Comparison of ENCODE assay signal across 20 cellular contexts in genomic region chr1:245987577-245987976, GRCh38.
"Had no signal": no experiment of that assay in that cellular context is flagged by ENCODE, and none has a peak within 500 bp of the region (broad histone marks: within the 10 kb centered on the region; RNA-seq: fewer than 3 reads in every experiment).

No MANE protein-coding gene starts in this region.

- DNase-seq: activated CD4-positive, alpha-beta T cell treated with anti-CD3 and anti-CD28 coated beads for 1 hour; activated CD4-positive, alpha-beta T cell treated with anti-CD3 and anti-CD28 coated beads, Interleukin-2, amount 50 U/mL, for 1 hour; activated CD8-positive, alpha-beta T cell treated with anti-CD3 and anti-CD28 coated beads for 36 hours; activated naive CD8-positive, alpha-beta T cell treated with anti-CD3 and anti-CD28 coated beads, Interleukin-2, amount 50 U/mL, for 24 hours; activated T-cell treated with anti-CD3 and anti-CD28 coated beads, Interleukin-2, amount 50 U/mL, for 4 hours; amygdala; colonic mucosa; effector CD8-positive, alpha-beta T cell; left ventricle myocardium inferior; naive B cell; pancreas; retina; sigmoid colon; spleen; stimulated activated naive CD4-positive, alpha-beta T cell treated with Interleukin-2 at 50 U/mL for 16 hours; T-helper 2 cell had no signal

- ATAC-seq: activated CD8-positive, alpha-beta T cell treated with anti-CD3 and anti-CD28 coated beads for 36 hours; activated naive CD8-positive, alpha-beta T cell treated with anti-CD3 and anti-CD28 coated beads, Interleukin-2, amount 50 U/mL, for 24 hours; activated T-cell treated with anti-CD3 and anti-CD28 coated beads, Interleukin-2, amount 50 U/mL, for 4 hours; pancreas; WTC11 had no signal

- H3K4me3 ChIP-seq: colonic mucosa, left ventricle myocardium inferior, lung, pancreas, prostate gland, sigmoid colon, spleen, tibial nerve had no signal

- H3K9me3 ChIP-seq: colonic mucosa, left ventricle myocardium inferior, pancreas, prostate gland, sigmoid colon, spleen, tibial nerve had no signal

- H3K4me1 ChIP-seq: colonic mucosa, tibial nerve had no signal

- H3K27ac ChIP-seq: colonic mucosa, left ventricle myocardium inferior, pancreas, prostate gland, sigmoid colon, spleen, tibial nerve had no signal

- H3K27me3 ChIP-seq: colonic mucosa, pancreas, sigmoid colon, spleen, tibial nerve had no signal

- H3K36me3 ChIP-seq: colonic mucosa, left ventricle myocardium inferior, pancreas, prostate gland, sigmoid colon, spleen, tibial nerve had no signal
